ENCODE assay signal across 1 cellular context in the genomic region with DNA sequence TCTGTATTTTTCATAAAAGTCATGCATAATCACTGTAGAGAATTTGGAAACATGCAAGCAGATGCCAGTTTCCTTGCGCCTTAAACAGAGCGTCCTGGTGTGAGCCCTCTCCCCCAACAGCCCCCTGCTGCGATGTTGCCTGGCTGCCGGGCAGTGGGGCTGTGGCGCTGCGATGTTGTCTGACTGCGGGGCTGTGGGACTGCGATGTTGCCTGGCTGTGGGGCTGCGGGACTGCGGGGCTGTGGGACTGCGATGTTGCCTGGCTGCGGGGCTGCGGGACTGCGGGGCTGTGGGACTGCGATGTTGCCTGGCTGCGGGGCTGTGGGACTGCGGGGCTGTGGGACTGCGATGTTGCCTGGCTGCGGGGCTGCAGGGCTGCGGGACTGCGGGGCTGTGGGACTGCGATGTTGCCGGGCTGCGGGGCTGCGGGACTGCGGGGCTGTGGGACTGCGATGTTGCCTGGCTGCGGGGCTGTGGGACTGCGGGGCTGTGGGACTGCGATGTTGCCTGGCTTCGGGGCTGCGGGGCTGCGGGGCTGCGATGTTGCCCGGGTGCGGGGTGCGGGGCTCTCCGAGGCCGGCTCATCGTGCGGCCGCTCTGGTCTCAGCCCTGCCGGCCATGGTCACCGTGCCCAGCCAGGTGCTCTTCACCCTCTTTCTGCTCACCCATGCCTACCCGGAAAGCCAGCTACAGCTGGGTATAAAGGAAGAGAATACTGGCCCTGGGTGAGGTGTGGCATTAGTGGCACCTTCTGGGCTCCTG.
TF ChIP-seq lines count a peak whose summit lies in the region.

No MANE protein-coding gene starts in this region.

TF ChIP-seq in GM23338, 12 proteins besides CTCF, POLR2A, EP300 and RAD21 (continued from another document):
- TF ChIP-seq, protein P1, sequence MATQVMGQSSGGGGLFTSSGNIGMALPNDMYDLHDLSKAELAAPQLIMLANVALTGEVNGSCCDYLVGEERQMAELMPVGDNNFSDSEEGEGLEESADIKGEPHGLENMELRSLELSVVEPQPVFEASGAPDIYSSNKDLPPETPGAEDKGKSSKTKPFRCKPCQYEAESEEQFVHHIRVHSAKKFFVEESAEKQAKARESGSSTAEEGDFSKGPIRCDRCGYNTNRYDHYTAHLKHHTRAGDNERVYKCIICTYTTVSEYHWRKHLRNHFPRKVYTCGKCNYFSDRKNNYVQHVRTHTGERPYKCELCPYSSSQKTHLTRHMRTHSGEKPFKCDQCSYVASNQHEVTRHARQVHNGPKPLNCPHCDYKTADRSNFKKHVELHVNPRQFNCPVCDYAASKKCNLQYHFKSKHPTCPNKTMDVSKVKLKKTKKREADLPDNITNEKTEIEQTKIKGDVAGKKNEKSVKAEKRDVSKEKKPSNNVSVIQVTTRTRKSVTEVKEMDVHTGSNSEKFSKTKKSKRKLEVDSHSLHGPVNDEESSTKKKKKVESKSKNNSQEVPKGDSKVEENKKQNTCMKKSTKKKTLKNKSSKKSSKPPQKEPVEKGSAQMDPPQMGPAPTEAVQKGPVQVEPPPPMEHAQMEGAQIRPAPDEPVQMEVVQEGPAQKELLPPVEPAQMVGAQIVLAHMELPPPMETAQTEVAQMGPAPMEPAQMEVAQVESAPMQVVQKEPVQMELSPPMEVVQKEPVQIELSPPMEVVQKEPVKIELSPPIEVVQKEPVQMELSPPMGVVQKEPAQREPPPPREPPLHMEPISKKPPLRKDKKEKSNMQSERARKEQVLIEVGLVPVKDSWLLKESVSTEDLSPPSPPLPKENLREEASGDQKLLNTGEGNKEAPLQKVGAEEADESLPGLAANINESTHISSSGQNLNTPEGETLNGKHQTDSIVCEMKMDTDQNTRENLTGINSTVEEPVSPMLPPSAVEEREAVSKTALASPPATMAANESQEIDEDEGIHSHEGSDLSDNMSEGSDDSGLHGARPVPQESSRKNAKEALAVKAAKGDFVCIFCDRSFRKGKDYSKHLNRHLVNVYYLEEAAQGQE (IDR thresholded peaks at IDR 0.05; ENCODE audit: unreplicated experiment): no peak
- TF ChIP-seq ZNF114 (CRISPR knock-in tag; IDR thresholded peaks at IDR 0.05) (no peak), STAT1 (IDR thresholded peaks at IDR 0.05; ENCODE audit: unreplicated experiment) (no peak), POLR2AphosphoS5 (IDR thresholded peaks at IDR 0.05; ENCODE audit: low read depth) (no peak), ZNF331 (CRISPR knock-in tag; IDR thresholded peaks at IDR 0.05; ENCODE audit: low read depth) (no peak)
- TF ChIP-seq, protein P2, sequence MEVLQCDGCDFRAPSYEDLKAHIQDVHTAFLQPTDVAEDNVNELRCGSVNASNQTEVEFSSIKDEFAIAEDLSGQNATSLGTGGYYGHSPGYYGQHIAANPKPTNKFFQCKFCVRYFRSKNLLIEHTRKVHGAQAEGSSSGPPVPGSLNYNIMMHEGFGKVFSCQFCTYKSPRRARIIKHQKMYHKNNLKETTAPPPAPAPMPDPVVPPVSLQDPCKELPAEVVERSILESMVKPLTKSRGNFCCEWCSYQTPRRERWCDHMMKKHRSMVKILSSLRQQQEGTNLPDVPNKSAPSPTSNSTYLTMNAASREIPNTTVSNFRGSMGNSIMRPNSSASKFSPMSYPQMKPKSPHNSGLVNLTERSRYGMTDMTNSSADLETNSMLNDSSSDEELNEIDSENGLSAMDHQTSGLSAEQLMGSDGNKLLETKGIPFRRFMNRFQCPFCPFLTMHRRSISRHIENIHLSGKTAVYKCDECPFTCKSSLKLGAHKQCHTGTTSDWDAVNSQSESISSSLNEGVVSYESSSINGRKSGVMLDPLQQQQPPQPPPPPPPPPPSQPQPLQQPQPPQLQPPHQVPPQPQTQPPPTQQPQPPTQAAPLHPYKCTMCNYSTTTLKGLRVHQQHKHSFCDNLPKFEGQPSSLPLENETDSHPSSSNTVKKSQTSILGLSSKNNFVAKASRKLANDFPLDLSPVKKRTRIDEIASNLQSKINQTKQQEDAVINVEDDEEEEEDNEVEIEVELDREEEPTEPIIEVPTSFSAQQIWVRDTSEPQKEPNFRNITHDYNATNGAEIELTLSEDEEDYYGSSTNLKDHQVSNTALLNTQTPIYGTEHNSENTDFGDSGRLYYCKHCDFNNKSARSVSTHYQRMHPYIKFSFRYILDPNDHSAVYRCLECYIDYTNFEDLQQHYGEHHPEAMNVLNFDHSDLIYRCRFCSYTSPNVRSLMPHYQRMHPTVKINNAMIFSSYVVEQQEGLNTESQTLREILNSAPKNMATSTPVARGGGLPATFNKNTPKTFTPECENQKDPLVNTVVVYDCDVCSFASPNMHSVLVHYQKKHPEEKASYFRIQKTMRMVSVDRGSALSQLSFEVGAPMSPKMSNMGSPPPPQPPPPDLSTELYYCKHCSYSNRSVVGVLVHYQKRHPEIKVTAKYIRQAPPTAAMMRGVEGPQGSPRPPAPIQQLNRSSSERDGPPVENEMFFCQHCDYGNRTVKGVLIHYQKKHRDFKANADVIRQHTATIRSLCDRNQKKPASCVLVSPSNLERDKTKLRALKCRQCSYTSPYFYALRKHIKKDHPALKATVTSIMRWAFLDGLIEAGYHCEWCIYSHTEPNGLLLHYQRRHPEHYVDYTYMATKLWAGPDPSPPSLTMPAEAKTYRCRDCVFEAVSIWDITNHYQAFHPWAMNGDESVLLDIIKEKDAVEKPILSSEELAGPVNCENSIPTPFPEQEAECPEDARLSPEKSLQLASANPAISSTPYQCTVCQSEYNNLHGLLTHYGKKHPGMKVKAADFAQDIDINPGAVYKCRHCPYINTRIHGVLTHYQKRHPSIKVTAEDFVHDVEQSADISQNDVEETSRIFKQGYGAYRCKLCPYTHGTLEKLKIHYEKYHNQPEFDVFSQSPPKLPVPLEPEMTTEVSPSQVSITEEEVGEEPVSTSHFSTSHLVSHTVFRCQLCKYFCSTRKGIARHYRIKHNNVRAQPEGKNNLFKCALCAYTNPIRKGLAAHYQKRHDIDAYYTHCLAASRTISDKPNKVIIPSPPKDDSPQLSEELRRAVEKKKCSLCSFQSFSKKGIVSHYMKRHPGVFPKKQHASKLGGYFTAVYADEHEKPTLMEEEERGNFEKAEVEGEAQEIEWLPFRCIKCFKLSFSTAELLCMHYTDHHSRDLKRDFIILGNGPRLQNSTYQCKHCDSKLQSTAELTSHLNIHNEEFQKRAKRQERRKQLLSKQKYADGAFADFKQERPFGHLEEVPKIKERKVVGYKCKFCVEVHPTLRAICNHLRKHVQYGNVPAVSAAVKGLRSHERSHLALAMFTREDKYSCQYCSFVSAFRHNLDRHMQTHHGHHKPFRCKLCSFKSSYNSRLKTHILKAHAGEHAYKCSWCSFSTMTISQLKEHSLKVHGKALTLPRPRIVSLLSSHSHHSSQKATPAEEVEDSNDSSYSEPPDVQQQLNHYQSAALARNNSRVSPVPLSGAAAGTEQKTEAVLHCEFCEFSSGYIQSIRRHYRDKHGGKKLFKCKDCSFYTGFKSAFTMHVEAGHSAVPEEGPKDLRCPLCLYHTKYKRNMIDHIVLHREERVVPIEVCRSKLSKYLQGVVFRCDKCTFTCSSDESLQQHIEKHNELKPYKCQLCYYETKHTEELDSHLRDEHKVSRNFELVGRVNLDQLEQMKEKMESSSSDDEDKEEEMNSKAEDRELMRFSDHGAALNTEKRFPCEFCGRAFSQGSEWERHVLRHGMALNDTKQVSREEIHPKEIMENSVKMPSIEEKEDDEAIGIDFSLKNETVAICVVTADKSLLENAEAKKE (CRISPR knock-in tag; IDR thresholded peaks at IDR 0.05): no peak
